Comparison of ENCODE assay signal across 8 cellular contexts in genomic region chr19:1131718-1132552, GRCh38. TPM values are rescaled to one million over a fixed set of nuclear protein-coding genes. Genes with fewer than 3 reads are reported as not detected.
DNase-seq lines count a peak whose midpoint lies in the region; ATAC-seq and TF ChIP-seq lines count a peak whose summit lies in the region.

No MANE protein-coding gene starts in this region.

- H3K4me1 ChIP-seq in psoas muscle (peaks cover 22% of the 10 kb centered on the region), upper lobe of right lung (peaks cover 51% of the 10 kb centered on the region)

- H3K9me3 ChIP-seq in psoas muscle (no peaks in the 10 kb centered on the region), upper lobe of right lung (no peaks in the 10 kb centered on the region)

- WGBS in psoas muscle, 3 donors = 6 to 10% (median 9%) methylated on average over 52 to 64 of the region's 64 CpGs

- intact Hi-C loops in left cardiac atrium (cut with DNase I) (loop anchor here in 1 of 2 donors (5.0 kb wide), 1 partner anchor 40 kb away; the partner anchor contains the start of gene SBNO2), psoas muscle (cut with DNase I) (loop anchor here in 1 of 2 donors (5.0 kb wide), 1 partner anchor 40 kb away; the partner anchor contains the start of gene SBNO2), upper lobe of right lung (cut with DNase I) (no loop called here)

- H3K36me3 ChIP-seq in psoas muscle (ENCODE audit: insufficient read depth in 1 of 2, low read depth in 1 of 2) (peaks cover 0 to 14% of the 10 kb centered on the region in 2 donors), upper lobe of right lung (peaks cover 21% of the 10 kb centered on the region)

- peak; percentile 60 for ATAC-seq in GM18511 (IDR thresholded peaks at IDR 0.05; ENCODE audit: unreplicated experiment)
- peak; percentile 40 for ATAC-seq in HG03139 (IDR thresholded peaks at IDR 0.05; ENCODE audit: unreplicated experiment)
- peak; percentile 77 to 86 for ATAC-seq in left cardiac atrium
- peak; percentile 71 to 79 (median 75) for ATAC-seq in psoas muscle
- ATAC-seq in upper lobe of right lung = peak; percentile 82

- peak overlapping the region; percentile 86 for H3K27ac ChIP-seq in psoas muscle
- H3K27ac ChIP-seq in upper lobe of right lung = peak overlapping the region; percentile 97

- H3K4me3 ChIP-seq in psoas muscle (peak overlapping the region; percentile 90), upper lobe of right lung (peak overlapping the region; percentile 80)

- H3K27me3 ChIP-seq in psoas muscle (ENCODE audit: insufficient read depth in 3 of 3, low read length in 2 of 3) (no peaks in the 10 kb centered on the region), upper lobe of right lung (no peaks in the 10 kb centered on the region)

- DNase-seq in SW 1271 (lab: John Stamatoyannopoulos, UW) = peak; percentile 33 to 67
- DNase-seq in activated naive CD8-positive, alpha-beta T cell treated with anti-CD3 and anti-CD28 coated beads, Interleukin-2, amount 50 U/mL, for 16 hours (ENCODE audit: low read depth, low spot score) = peak; percentile 76
- DNase-seq in left cardiac atrium = peak; percentile 96
- peak; percentile 89 to 90 for DNase-seq in psoas muscle
- peak; percentile 94 for DNase-seq in upper lobe of right lung
- no peak for DNase-seq in HK-2 (ENCODE audit: unreplicated experiment)

- TF ChIP-seq CTCF in psoas muscle (IDR thresholded peaks at IDR 0.05) = no peak
- TF ChIP-seq CTCF in upper lobe of right lung (IDR thresholded peaks at IDR 0.05) = no peak

RNA-seq across cellular contexts. Expression of gene GPX4, which starts 28.1 kb away (rescaled TPM):
- total RNA-seq in left cardiac atrium (100 to 1,000 TPM; 378 to 432 TPM), psoas muscle (100 to 1,000 TPM; 279 to 560 (median 304) TPM), upper lobe of right lung (387 TPM)
- polyA plus RNA-seq in psoas muscle = 100 to 1,000 TPM; 490 to 762 (median 618) TPM

RNA-seq across cellular contexts. Expression of gene POLR2E, which starts 36.8 kb away (rescaled TPM):
- 100 to 1,000 TPM; 142 to 143 TPM for total RNA-seq in left cardiac atrium
- total RNA-seq in psoas muscle = 100 to 1,000 TPM; 133 to 147 (median 143) TPM
- 100 to 1,000 TPM; 170 to 243 (median 217) TPM for polyA plus RNA-seq in psoas muscle
- 155 TPM for total RNA-seq in upper lobe of right lung

RNA-seq across cellular contexts. Expression of gene SBNO2, which starts 42.1 kb away (rescaled TPM):
- total RNA-seq in left cardiac atrium (10 to 100 TPM; 27.2 to 64.2 TPM), psoas muscle (100 to 1,000 TPM in 1 of 4 donors, 10 to 100 TPM in 3; 20.9 to 138 (median 76.9) TPM), upper lobe of right lung (125 TPM)
- polyA plus RNA-seq in psoas muscle = 10 to 100 TPM; 18.5 to 47.2 (median 20.2) TPM
